1 cellular context compared by ENCODE assay signal in the genomic region with DNA sequence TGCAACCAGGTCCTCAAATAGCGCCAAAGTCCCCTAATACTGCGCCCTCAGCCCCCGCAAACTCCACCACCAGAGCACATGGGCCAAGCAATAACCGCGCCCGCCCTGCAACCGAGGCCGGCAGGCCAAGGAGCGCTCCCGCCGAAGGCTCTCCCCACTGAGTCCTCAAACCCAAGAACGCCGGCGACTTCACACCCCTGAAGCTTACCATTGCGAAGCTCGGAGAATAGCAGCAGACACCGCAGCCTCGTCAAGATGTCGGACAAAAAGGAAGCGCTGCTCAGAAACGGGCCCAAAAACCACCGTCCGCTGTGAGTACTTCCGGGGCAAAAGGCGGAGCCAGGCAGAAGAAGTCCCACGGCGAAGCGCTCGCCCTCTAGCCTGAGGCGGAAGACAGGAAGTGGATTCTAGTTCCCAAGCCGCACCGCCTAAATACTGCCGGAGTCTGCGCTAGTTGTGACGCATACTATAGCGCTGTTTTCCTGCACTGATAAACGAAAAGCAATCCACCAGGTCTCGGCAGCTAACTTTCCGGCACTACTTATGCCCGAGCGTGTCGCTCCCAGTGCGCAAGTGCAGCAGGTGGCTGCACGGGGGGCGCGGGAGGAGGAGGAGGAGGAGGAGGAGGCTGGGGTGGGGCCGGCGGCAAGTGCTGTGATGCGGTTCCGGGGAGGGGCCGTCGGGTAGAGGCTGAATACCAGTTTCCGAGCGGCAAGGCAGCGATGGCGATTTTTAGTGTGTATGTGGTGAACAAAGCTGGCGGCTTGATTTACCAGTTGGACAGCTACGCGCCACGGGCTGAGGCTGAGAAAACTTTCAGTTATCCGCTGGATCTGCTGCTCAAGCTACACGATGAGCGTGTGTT.
TF ChIP-seq lines count a peak whose summit lies in the region.

A gene (minus strand): TSS at position 270 of the 865 bp plus-strand sequence. CDS start 59 bp downstream, at position 211.
A gene with protein sequence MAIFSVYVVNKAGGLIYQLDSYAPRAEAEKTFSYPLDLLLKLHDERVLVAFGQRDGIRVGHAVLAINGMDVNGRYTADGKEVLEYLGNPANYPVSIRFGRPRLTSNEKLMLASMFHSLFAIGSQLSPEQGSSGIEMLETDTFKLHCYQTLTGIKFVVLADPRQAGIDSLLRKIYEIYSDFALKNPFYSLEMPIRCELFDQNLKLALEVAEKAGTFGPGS (plus strand): TSS at position 693 of the 865 bp plus-strand sequence. CDS start 30 bp downstream, at position 723.

TF ChIP-seq in K562, 482 proteins besides CTCF, POLR2A, EP300 and RAD21 (continued from another document and continues in another):
- TF ChIP-seq, protein P1, sequence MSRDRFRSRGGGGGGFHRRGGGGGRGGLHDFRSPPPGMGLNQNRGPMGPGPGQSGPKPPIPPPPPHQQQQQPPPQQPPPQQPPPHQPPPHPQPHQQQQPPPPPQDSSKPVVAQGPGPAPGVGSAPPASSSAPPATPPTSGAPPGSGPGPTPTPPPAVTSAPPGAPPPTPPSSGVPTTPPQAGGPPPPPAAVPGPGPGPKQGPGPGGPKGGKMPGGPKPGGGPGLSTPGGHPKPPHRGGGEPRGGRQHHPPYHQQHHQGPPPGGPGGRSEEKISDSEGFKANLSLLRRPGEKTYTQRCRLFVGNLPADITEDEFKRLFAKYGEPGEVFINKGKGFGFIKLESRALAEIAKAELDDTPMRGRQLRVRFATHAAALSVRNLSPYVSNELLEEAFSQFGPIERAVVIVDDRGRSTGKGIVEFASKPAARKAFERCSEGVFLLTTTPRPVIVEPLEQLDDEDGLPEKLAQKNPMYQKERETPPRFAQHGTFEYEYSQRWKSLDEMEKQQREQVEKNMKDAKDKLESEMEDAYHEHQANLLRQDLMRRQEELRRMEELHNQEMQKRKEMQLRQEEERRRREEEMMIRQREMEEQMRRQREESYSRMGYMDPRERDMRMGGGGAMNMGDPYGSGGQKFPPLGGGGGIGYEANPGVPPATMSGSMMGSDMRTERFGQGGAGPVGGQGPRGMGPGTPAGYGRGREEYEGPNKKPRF (IDR thresholded peaks at IDR 0.05; ENCODE audit: low read depth, low read length), result no peak
- TF ChIP-seq NUFIP1 (IDR thresholded peaks at IDR 0.05; ENCODE audit: partially characterized antibody) (no peak), KLF6 (CRISPR knock-in tag; IDR thresholded peaks at IDR 0.05; ENCODE audit: borderline replicate concordance) (peak; percentile 73; the same call in 1 of the 2 replicates), POLR3G (IDR thresholded peaks at IDR 0.05; ENCODE audit: extremely low read depth, insufficient read length, insufficient replicate concordance) (no peak), MAZ (CRISPR knock-in tag; conservative IDR thresholded peaks at IDR 0.05 in 1 of 2, IDR thresholded peaks at IDR 0.05 in 1 of 2) (peak; percentile 66 to 82), CSDE1 (IDR thresholded peaks at IDR 0.05) (peak in 1 of 2 experiments; percentile 14; a peak in 1 of 4 replicates), SPI1 (IDR thresholded peaks at IDR 0.05; ENCODE audit: borderline replicate concordance, low read depth, low read length) (peak; percentile 96), ZNF384 (IDR thresholded peaks at IDR 0.05; ENCODE audit: low read depth, low read length) (0 out of 2 replicates have a peak, but pooled peaks have one; percentile 4), SIRT6 (IDR thresholded peaks at IDR 0.05; ENCODE audit: low read depth, low read length) (no peak), KLF1 (tag; IDR thresholded peaks at IDR 0.05) (peak; percentile 52; the same call in 1 of the 2 replicates), CHD4 (IDR thresholded peaks at IDR 0.05; ENCODE audit: insufficient read depth, insufficient replicate concordance, low read depth, low read length, poor library complexity, severe bottlenecking) (no peak), ZNF3 (CRISPR knock-in tag; IDR thresholded peaks at IDR 0.05) (no peak), ZNF347 (CRISPR knock-in tag; IDR thresholded peaks at IDR 0.05; ENCODE audit: low read depth) (no peak), HDAC2 (IDR thresholded peaks at IDR 0.05) (peak; percentile 89; the same call in 1 of the 2 replicates), YY1 (IDR thresholded peaks at IDR 0.05; ENCODE audit: borderline replicate concordance in 1 of 3, control insufficient read depth in 1 of 3, extremely low read depth in 1 of 3, insufficient read depth in 3 of 3, insufficient read length in 1 of 3, insufficient replicate concordance in 2 of 3, low read depth in 1 of 3, low read length in 2 of 3) (peak; percentile 33 to 92 (median 87)), ELF2 (CRISPR knock-in tag; IDR thresholded peaks at IDR 0.05) (peak; percentile 86), HNRNPLL (IDR thresholded peaks at IDR 0.05; ENCODE audit: low read depth, low read length, poor library complexity, severe bottlenecking) (peak; percentile 94), PHF21A (IDR thresholded peaks at IDR 0.05; ENCODE audit: borderline replicate concordance, low read depth) (no peak), HDAC1 (IDR thresholded peaks at IDR 0.05) (peak in 1 of 2 experiments; percentile 82; a peak in 2 of 4 replicates), JUN (IDR thresholded peaks at IDR 0.05; ENCODE audit: borderline replicate concordance, low read depth, low read length) (peak; percentile 4; the same call in 1 of the 2 replicates), JUN (CRISPR knock-in tag; IDR thresholded peaks at IDR 0.05; ENCODE audit: borderline replicate concordance) (peak; percentile 82; the same call in 1 of the 2 replicates), SREBF1 (IDR thresholded peaks at IDR 0.05; ENCODE audit: borderline replicate concordance, low read depth, low read length) (peak; percentile 80; the same call in 1 of the 2 replicates), DDX20 (tag; IDR thresholded peaks at IDR 0.05; ENCODE audit: low read depth) (no peak), NBN (IDR thresholded peaks at IDR 0.05; ENCODE audit: low read depth) (no peak), NEUROD1 (IDR thresholded peaks at IDR 0.05; ENCODE audit: borderline replicate concordance, low read depth, low read length, partially characterized antibody) (peak; percentile 77), ESRRA (IDR thresholded peaks at IDR 0.05; ENCODE audit: borderline replicate concordance, low read depth) (peak; percentile 76), LCOR (CRISPR knock-in tag; IDR thresholded peaks at IDR 0.05) (peak; percentile 99), RBM17 (IDR thresholded peaks at IDR 0.05; ENCODE audit: borderline replicate concordance, low read depth, low read length) (no peak), TRIM24 (IDR thresholded peaks at IDR 0.05) (peak in 1 of 2 experiments; percentile 88; a peak in 2 of 4 replicates), NFE2 (IDR thresholded peaks at IDR 0.05; ENCODE audit: low read depth) (no peak), KDM5B (IDR thresholded peaks at IDR 0.05; ENCODE audit: insufficient replicate concordance, low read depth, low read length) (peak; percentile 71), JUNB (CRISPR knock-in tag; conservative IDR thresholded peaks at IDR 0.05) (no peak), LEF1 (IDR thresholded peaks at IDR 0.05) (no peak), TAF9B (IDR thresholded peaks at IDR 0.05; ENCODE audit: partially characterized antibody) (peak; percentile 88), TAF1 (IDR thresholded peaks at IDR 0.05; ENCODE audit: control insufficient read depth, extremely low read depth, insufficient read depth, low read length, severe bottlenecking) (peak; percentile 94), SRSF9 (IDR thresholded peaks at IDR 0.05; ENCODE audit: borderline replicate concordance, low read depth, low read length) (no peak), SREBF2 (CRISPR knock-in tag; IDR thresholded peaks at IDR 0.05) (no peak), TBL1XR1 (IDR thresholded peaks at IDR 0.05; ENCODE audit: low read length in 2 of 2) (peak; percentile 7 to 21; a peak in 1 of 4 replicates), ILF3 (IDR thresholded peaks at IDR 0.05; ENCODE audit: borderline replicate concordance) (no peak), ZNF263 (CRISPR knock-in tag; IDR thresholded peaks at IDR 0.05; ENCODE audit: borderline replicate concordance) (peak; percentile 97), ESRRB (CRISPR knock-in tag; IDR thresholded peaks at IDR 0.05; ENCODE audit: borderline replicate concordance) (no peak), ZNF324 (CRISPR knock-in tag; IDR thresholded peaks at IDR 0.05) (no peak), NFATC3 (IDR thresholded peaks at IDR 0.05) (no peak), ZNF830 (CRISPR knock-in tag; IDR thresholded peaks at IDR 0.05) (no peak), ZNF143 (CRISPR knock-in tag; IDR thresholded peaks at IDR 0.05) (peak; percentile 20; the same call in 1 of the 2 replicates), ETV5 (CRISPR knock-in tag; IDR thresholded peaks at IDR 0.05; ENCODE audit: low read depth) (peak; percentile 46; the same call in 1 of the 2 replicates), CCNT2 (IDR thresholded peaks at IDR 0.05; ENCODE audit: borderline replicate concordance, extremely low read depth, insufficient read length, low read depth, low read length) (peak; percentile 5), ZNF431 (CRISPR knock-in tag; IDR thresholded peaks at IDR 0.05) (no peak), SIN3A (IDR thresholded peaks at IDR 0.05; ENCODE audit: borderline replicate concordance in 2 of 2, control insufficient read depth in 1 of 2, low read depth in 2 of 2, low read length in 2 of 2) (peak in 1 of 2 experiments; percentile 74; a peak in 2 of 4 replicates), ETS2 (tag; IDR thresholded peaks at IDR 0.05; ENCODE audit: borderline replicate concordance, poor library complexity, severe bottlenecking) (no peak)
- TF ChIP-seq, protein P2, sequence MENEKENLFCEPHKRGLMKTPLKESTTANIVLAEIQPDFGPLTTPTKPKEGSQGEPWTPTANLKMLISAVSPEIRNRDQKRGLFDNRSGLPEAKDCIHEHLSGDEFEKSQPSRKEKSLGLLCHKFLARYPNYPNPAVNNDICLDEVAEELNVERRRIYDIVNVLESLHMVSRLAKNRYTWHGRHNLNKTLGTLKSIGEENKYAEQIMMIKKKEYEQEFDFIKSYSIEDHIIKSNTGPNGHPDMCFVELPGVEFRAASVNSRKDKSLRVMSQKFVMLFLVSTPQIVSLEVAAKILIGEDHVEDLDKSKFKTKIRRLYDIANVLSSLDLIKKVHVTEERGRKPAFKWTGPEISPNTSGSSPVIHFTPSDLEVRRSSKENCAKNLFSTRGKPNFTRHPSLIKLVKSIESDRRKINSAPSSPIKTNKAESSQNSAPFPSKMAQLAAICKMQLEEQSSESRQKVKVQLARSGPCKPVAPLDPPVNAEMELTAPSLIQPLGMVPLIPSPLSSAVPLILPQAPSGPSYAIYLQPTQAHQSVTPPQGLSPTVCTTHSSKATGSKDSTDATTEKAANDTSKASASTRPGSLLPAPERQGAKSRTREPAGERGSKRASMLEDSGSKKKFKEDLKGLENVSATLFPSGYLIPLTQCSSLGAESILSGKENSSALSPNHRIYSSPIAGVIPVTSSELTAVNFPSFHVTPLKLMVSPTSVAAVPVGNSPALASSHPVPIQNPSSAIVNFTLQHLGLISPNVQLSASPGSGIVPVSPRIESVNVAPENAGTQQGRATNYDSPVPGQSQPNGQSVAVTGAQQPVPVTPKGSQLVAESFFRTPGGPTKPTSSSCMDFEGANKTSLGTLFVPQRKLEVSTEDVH (IDR thresholded peaks at IDR 0.05; ENCODE audit: low read depth, partially characterized antibody), result peak; percentile 94
- TF ChIP-seq, protein P3, sequence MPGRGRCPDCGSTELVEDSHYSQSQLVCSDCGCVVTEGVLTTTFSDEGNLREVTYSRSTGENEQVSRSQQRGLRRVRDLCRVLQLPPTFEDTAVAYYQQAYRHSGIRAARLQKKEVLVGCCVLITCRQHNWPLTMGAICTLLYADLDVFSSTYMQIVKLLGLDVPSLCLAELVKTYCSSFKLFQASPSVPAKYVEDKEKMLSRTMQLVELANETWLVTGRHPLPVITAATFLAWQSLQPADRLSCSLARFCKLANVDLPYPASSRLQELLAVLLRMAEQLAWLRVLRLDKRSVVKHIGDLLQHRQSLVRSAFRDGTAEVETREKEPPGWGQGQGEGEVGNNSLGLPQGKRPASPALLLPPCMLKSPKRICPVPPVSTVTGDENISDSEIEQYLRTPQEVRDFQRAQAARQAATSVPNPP (IDR thresholded peaks at IDR 0.05; ENCODE audit: borderline replicate concordance, insufficient read depth, insufficient read length), result no peak
- TF ChIP-seq, protein P4, sequence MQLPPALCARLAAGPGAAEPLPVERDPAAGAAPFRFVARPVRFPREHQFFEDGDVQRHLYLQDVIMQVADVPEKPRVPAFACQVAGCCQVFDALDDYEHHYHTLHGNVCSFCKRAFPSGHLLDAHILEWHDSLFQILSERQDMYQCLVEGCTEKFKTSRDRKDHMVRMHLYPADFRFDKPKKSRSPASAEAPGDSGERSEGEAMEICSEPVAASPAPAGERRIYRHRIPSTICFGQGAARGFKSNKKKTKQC (CRISPR knock-in tag; IDR thresholded peaks at IDR 0.05), result peak; percentile 53; the same call in 1 of the 2 replicates
- TF ChIP-seq, protein P5, sequence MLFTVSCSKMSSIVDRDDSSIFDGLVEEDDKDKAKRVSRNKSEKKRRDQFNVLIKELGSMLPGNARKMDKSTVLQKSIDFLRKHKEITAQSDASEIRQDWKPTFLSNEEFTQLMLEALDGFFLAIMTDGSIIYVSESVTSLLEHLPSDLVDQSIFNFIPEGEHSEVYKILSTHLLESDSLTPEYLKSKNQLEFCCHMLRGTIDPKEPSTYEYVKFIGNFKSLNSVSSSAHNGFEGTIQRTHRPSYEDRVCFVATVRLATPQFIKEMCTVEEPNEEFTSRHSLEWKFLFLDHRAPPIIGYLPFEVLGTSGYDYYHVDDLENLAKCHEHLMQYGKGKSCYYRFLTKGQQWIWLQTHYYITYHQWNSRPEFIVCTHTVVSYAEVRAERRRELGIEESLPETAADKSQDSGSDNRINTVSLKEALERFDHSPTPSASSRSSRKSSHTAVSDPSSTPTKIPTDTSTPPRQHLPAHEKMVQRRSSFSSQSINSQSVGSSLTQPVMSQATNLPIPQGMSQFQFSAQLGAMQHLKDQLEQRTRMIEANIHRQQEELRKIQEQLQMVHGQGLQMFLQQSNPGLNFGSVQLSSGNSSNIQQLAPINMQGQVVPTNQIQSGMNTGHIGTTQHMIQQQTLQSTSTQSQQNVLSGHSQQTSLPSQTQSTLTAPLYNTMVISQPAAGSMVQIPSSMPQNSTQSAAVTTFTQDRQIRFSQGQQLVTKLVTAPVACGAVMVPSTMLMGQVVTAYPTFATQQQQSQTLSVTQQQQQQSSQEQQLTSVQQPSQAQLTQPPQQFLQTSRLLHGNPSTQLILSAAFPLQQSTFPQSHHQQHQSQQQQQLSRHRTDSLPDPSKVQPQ (CRISPR knock-in tag; IDR thresholded peaks at IDR 0.05; ENCODE audit: borderline replicate concordance), result no peak
- TF ChIP-seq, protein P6, sequence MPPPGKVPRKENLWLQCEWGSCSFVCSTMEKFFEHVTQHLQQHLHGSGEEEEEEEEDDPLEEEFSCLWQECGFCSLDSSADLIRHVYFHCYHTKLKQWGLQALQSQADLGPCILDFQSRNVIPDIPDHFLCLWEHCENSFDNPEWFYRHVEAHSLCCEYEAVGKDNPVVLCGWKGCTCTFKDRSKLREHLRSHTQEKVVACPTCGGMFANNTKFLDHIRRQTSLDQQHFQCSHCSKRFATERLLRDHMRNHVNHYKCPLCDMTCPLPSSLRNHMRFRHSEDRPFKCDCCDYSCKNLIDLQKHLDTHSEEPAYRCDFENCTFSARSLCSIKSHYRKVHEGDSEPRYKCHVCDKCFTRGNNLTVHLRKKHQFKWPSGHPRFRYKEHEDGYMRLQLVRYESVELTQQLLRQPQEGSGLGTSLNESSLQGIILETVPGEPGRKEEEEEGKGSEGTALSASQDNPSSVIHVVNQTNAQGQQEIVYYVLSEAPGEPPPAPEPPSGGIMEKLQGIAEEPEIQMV (tag; conservative IDR thresholded peaks at IDR 0.05; ENCODE audit: low read depth), result no peak
